Comparison of ENCODE assay signal across 8 cellular contexts in the genomic region with DNA sequence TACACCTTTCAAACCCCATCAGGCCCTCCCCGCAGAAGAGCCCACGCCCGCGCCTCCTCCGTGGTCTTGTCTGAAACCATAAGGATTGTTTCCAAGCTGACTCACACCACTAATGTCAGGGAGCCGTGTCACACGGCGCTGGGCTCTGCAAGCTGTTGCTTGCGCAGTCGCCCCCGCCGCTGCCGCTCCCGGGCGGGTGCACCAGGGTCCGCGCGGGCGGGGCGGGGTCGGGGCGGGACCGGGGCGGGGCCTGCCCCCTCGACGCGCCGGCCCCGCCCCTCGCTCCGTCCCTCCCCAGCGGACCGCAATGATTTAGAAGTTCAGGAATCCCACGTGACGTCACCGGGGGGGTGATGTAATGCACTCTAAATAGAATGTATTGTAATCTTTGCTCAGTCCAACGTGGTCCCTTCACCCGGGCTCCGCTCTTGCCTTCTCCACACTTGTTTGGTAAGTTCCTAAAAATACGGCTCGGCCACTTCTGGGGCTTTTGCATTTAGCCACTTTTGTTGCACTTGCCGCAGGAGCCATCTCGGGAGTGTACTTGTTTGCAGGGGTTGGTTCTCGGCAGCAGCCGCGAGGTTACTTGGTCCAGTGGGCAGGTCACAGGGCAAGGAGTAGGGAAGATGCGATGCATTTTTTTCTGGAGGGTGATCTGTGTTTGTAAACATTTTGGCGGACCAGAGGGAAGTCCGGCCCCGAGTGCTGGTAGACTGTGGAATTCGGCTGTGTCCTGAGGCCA. TPM values are rescaled to one million over a fixed set of nuclear protein-coding genes. Genes with fewer than 3 reads are reported as not detected.
DNase-seq lines count a peak whose midpoint lies in the region; ATAC-seq, FAIRE-seq and TF ChIP-seq lines count a peak whose summit lies in the region.

No MANE protein-coding gene starts in this region.

- no peak overlapping the region for H4K91ac ChIP-seq in IMR-90 (ENCODE audit: insufficient read depth, low read depth, low read length)

- no peak overlapping the region for H2BK15ac ChIP-seq in IMR-90 (ENCODE audit: low read depth, low read length)

- H3K4me3 ChIP-seq in IMR-90 (ENCODE audit: insufficient read depth, low read depth, low read length) (peak overlapping the region; percentile 66), stomach (peak overlapping the region; percentile 51 to 65 (median 54))

- peak overlapping the region; percentile 56; the same call in 1 of the 2 replicates for H3K23ac ChIP-seq in IMR-90 (ENCODE audit: low read depth, low read length)

- H3K9me1 ChIP-seq in IMR-90 (ENCODE audit: insufficient read depth, low read length), result 0 out of 2 replicates have a peak, but pooled peaks cover 3% of the 10 kb centered on the region

- H3K4me1 ChIP-seq in IMR-90 (ENCODE audit: control insufficient read depth, insufficient read depth, low read length), result peaks cover 7% of the 10 kb centered on the region; the same call in 1 of the 2 replicates
- peaks cover 18 to 49% (median 33%) of the 10 kb centered on the region in 4 donors for H3K4me1 ChIP-seq in stomach

- 2% methylated on average over 16 of the region's 51 CpGs; no CpG with 5 or more reads in 1 of the 2 experiments for WGBS in IMR-90 (ENCODE audit: extremely low coverage in 2 of 2, insufficient read length in 1 of 2), 2 experiments
- 0 to 1% (median 1%) methylated on average over 25 to 51 of the region's 51 CpGs for WGBS in stomach, 5 donors

- H3K4ac ChIP-seq in IMR-90 (ENCODE audit: low read depth, low read length), result peak overlapping the region; percentile 71

- H3K27ac ChIP-seq in IMR-90 (ENCODE audit: insufficient read depth, low read length) (peak overlapping the region; percentile 78), stomach (peak overlapping the region in 4 of 5 donors; percentile 76 to 91 (median 82))

- no peak for TF ChIP-seq EP300 in stomach (IDR thresholded peaks at IDR 0.05)

- H3K9me3 ChIP-seq in IMR-90 (ENCODE audit: control insufficient read depth, insufficient read depth, low read length), result no peaks in the 10 kb centered on the region
- no peaks in the 10 kb centered on the region for H3K9me3 ChIP-seq in stomach

- H2AK5ac ChIP-seq in IMR-90 (ENCODE audit: low read depth, low read length), result peak overlapping the region; percentile 0; the same call in 1 of the 2 replicates

- peak overlapping the region; percentile 62 for H3K9ac ChIP-seq in IMR-90 (ENCODE audit: low read depth, low read length)

- H3K4me2 ChIP-seq in IMR-90 (ENCODE audit: low read depth, low read length), result peak overlapping the region; percentile 89

- H3K14ac ChIP-seq in IMR-90 (replicated peaks; ENCODE audit: low read depth, low read length), result no peak overlapping the region

- H3K4me3 Mint-ChIP-seq in activated naive CD4-positive, alpha-beta T cell treated with anti-CD3 and anti-CD28 coated beads, Interleukin-2, amount 50 U/mL, for 24 hours, result peak overlapping the region; percentile 92
- H3K4me3 Mint-ChIP-seq in neural crest cell, result peak overlapping the region; percentile 100

- H2AFZ ChIP-seq in IMR-90 (replicated peaks; ENCODE audit: low read length, poor library complexity), result peak overlapping the region; percentile 87

- no peaks in the 10 kb centered on the region for H3K9me3 Mint-ChIP-seq in activated naive CD4-positive, alpha-beta T cell treated with anti-CD3 and anti-CD28 coated beads, Interleukin-2, amount 50 U/mL, for 24 hours
- no peaks in the 10 kb centered on the region for H3K9me3 Mint-ChIP-seq in neural crest cell

- peak overlapping the region; percentile 75 for H2AK9ac ChIP-seq in IMR-90 (replicated peaks; ENCODE audit: low read depth, low read length, poor library complexity)

- H3K36me3 Mint-ChIP-seq in activated naive CD4-positive, alpha-beta T cell treated with anti-CD3 and anti-CD28 coated beads, Interleukin-2, amount 50 U/mL, for 24 hours, result no peaks in the 10 kb centered on the region
- H3K36me3 Mint-ChIP-seq in neural crest cell (ENCODE audit: low read depth), result no peaks in the 10 kb centered on the region

- no peak for TF ChIP-seq RAD21 in IMR-90 (IDR thresholded peaks at IDR 0.05; ENCODE audit: low read length)

- TF ChIP-seq CTCF in IMR-90 (conservative IDR thresholded peaks at IDR 0.05; ENCODE audit: low read depth, low read length) (no peak), neural crest cell (conservative IDR thresholded peaks at IDR 0.05) (no peak), stomach (IDR thresholded peaks at IDR 0.05) (no peak)

- dilution Hi-C loops in IMR-90 (cut with HindIII; ENCODE audit: low sequenced_read_pairs, unreplicated experiment), result no loop called here

- intact Hi-C loops in IMR-90 (cut with micrococcal nuclease) (loop anchor here (1.0 kb wide), 2 partner anchors 110 to 277 kb away; no protein-coding TSS in a partner anchor), stomach (cut with DNase I; ENCODE audit: low total_unique reads) (no loop called here)

- CTCF ChIA-PET in IMR-90 (lab: Yijun Ruan, JAX), result no interaction called here

- H3K4me1 Mint-ChIP-seq in activated naive CD4-positive, alpha-beta T cell treated with anti-CD3 and anti-CD28 coated beads, Interleukin-2, amount 50 U/mL, for 24 hours, result peaks cover 46% of the 10 kb centered on the region
- H3K4me1 Mint-ChIP-seq in neural crest cell, result peaks cover 33% of the 10 kb centered on the region

- peak overlapping the region; percentile 67; the same call in 1 of the 2 replicates for H2BK120ac ChIP-seq in IMR-90 (ENCODE audit: low read depth, low read length)

- peak overlapping the region; percentile 89 for H3K27ac Mint-ChIP-seq in activated naive CD4-positive, alpha-beta T cell treated with anti-CD3 and anti-CD28 coated beads, Interleukin-2, amount 50 U/mL, for 24 hours
- H3K27ac Mint-ChIP-seq in neural crest cell (ENCODE audit: unreplicated experiment), result peak overlapping the region; percentile 100

- H3K27me3 Mint-ChIP-seq in activated naive CD4-positive, alpha-beta T cell treated with anti-CD3 and anti-CD28 coated beads, Interleukin-2, amount 50 U/mL, for 24 hours, result peaks cover 31% of the 10 kb centered on the region
- peaks cover 61% of the 10 kb centered on the region for H3K27me3 Mint-ChIP-seq in neural crest cell (ENCODE audit: low read depth)

- H3K27me3 ChIP-seq in IMR-90 (ENCODE audit: control insufficient read depth, insufficient read depth, low read length) (no peaks in the 10 kb centered on the region), stomach (peaks cover 0 to 76% (median 45%) of the 10 kb centered on the region in 3 donors)

- peak overlapping the region; percentile 20 for H3K18ac ChIP-seq in IMR-90 (ENCODE audit: low read depth, low read length)

- no peak overlapping the region for H2BK5ac ChIP-seq in IMR-90 (ENCODE audit: low read depth, low read length, poor library complexity, severe bottlenecking)

- POLR2A ChIA-PET in IMR-90 (lab: Charles Lee; ENCODE audit: unreplicated experiment), result no interaction called here

- H4K5ac ChIP-seq in IMR-90 (ENCODE audit: low read depth, low read length), result no peak overlapping the region; the same call in 1 of the 2 replicates

- H3K79me1 ChIP-seq in IMR-90 (ENCODE audit: low read depth in 1 of 2, low read length in 2 of 2), result peaks cover 3 to 9% of the 10 kb centered on the region in 2 experiments; a peak in 2 of 4 replicates

- H3K56ac ChIP-seq in IMR-90 (ENCODE audit: extremely low read depth, insufficient read depth, low read length), result no peak overlapping the region

- ATAC-seq in IMR-90 (ENCODE audit: low read depth), result peak; percentile 90
- no peak for ATAC-seq in GM21723 (IDR thresholded peaks at IDR 0.05; ENCODE audit: unreplicated experiment)

- no peak overlapping the region; the same call in 1 of the 2 replicates for H2BK20ac ChIP-seq in IMR-90 (ENCODE audit: low read depth, low read length)

- DNase-seq in ELR (ENCODE audit: low read depth), result peak; percentile 97
- peak; percentile 98 for DNase-seq in IMR-90
- DNase-seq in RCC 7860 (ENCODE audit: low spot score), result peak; percentile 97
- peak; percentile 90 to 94 for DNase-seq in frontal cortex (ENCODE audit: low spot score in 2 of 2)
- DNase-seq in neural crest cell (ENCODE audit: low read depth, low spot score), result peak; percentile 81
- peak; percentile 78 for DNase-seq in stomach

- no peaks in the 10 kb centered on the region for H3K36me3 ChIP-seq in IMR-90 (ENCODE audit: control insufficient read depth, insufficient read depth, low read length)
- no peaks in the 10 kb centered on the region for H3K36me3 ChIP-seq in stomach

- no peak for FAIRE-seq in RCC 7860 (lab: Jason Lieb, UNC)
- no peak for FAIRE-seq in frontal cortex (lab: Jason Lieb, UNC)

- TF ChIP-seq POLR2A in IMR-90 (IDR thresholded peaks at IDR 0.05; ENCODE audit: low read depth, low read length), result peak; percentile 95
- TF ChIP-seq POLR2A in stomach (IDR thresholded peaks at IDR 0.05), result peak in 1 of 4 donors; percentile 36

- in situ Hi-C loops in IMR-90 (cut with MboI; ENCODE audit: low sequenced_read_pairs), result loop anchor here (10.0 kb wide), 1 partner anchor 114 kb away; no protein-coding TSS in a partner anchor

- H4K20me1 ChIP-seq in IMR-90 (ENCODE audit: insufficient read depth, low read length), result 0 out of 2 replicates have a peak, but pooled peaks cover 3% of the 10 kb centered on the region

- TSS peak; percentile 72 for BruUV-seq in IMR-90 (replicated peaks; lab: Mats Ljungman, UMichigan)

- peak overlapping the region; percentile 15 to 48; a peak in 1 of 4 replicates for H4K8ac ChIP-seq in IMR-90 (ENCODE audit: low read depth in 2 of 2, low read length in 2 of 2)

TF ChIP-seq in IMR-90, 13 proteins besides CTCF, POLR2A, EP300 and RAD21 (continues in another document):
- no peak for TF ChIP-seq RCOR1 (IDR thresholded peaks at IDR 0.05; ENCODE audit: insufficient replicate concordance, low read length)
- TF ChIP-seq CHD1 (IDR thresholded peaks at IDR 0.05; ENCODE audit: low read depth, low read length), result peak; percentile 96
- TF ChIP-seq FOS (IDR thresholded peaks at IDR 0.05; ENCODE audit: low read depth, low read length), result peak; percentile 85
- no peak for TF ChIP-seq RFX5 (IDR thresholded peaks at IDR 0.05; ENCODE audit: low read depth, low read length)
- TF ChIP-seq MAFK (IDR thresholded peaks at IDR 0.05; ENCODE audit: low read depth, low read length), result no peak

RNA-seq across cellular contexts. Expression of gene CREB5, which starts 3.2 kb away (rescaled TPM):
- total RNA-seq in IMR-90 (2012; rRNA removed) (7.3 and 11.1 TPM in 2 replicates), frontal cortex (4.5 TPM), neural crest cell (6.9 and 8.3 TPM in 2 replicates), stomach (10 to 100 TPM in 2 of 5 donors, 1 to 10 TPM in 1, under 1 TPM in 1, not detected in 1; 0.89 to 30.3 (median 7.3) TPM)
- polyA plus RNA-seq in IMR-90 (2012; rRNA removed) (13.1 and 17.9 TPM in 2 replicates), stomach (1 to 10 TPM in 2 of 3 donors, under 1 TPM in 1; 0.68 to 3.8 (median 1.5) TPM)
- 8.1 and 23.7 TPM in 2 replicates for polyA plus RNA-seq in IMR-90 (2012; cell fraction: cytosol; rRNA removed)
- 66.8 and 78.4 TPM in 2 replicates for polyA plus RNA-seq in IMR-90 (2012; cell fraction: nucleus; rRNA removed; ENCODE audit: low replicate concordance)
